ENCODE assay signal across 26 cellular contexts in genomic region chr12:121981456-121981855, GRCh38.
"Had no signal": no experiment of that assay in that cellular context is flagged by ENCODE, and none has a peak within 500 bp of the region (broad histone marks: within the 10 kb centered on the region; RNA-seq: fewer than 3 reads in every experiment).

No MANE protein-coding gene starts in this region.

- DNase-seq: activated CD4-positive, alpha-beta memory T cell treated with anti-CD3 and anti-CD28 coated beads for 36 hours; activated CD4-positive, alpha-beta T cell treated with anti-CD3 and anti-CD28 coated beads, Interleukin-2, amount 10 ng/mL, durations not matched to agents 7 days and 5 days; activated CD4-positive, CD25-positive, alpha-beta regulatory T cell; activated CD8-positive, alpha-beta memory T cell treated with anti-CD3 and anti-CD28 coated beads for 24 hours; activated gamma-delta T cell; activated naive CD4-positive, alpha-beta T cell treated with anti-CD3 and anti-CD28 coated beads for 36 hours; activated T-cell treated with anti-CD3 and anti-CD28 coated beads, Interleukin-2, amount 50 U/mL, for 48 hours; amygdala; Kasumi-1; NCI-H1048; NCI-H1417; NCI-H1694; NCI-H2029; NCI-H510A treated with DMSO at 0.1 percent for 48 hours; NCI-H69; NK-92 treated with Interleukin-12 subunit alpha and Interleukin-12 subunit beta, amount 100 ng/mL, for 24 hours; PC-9; SHP77 treated with DMSO at 0.1 percent for 48 hours; T-helper 2 cell; T1000 had no signal

- H3K9me3 Mint-ChIP-seq: activated CD4-positive, alpha-beta memory T cell treated with anti-CD3 and anti-CD28 coated beads for 36 hours; activated CD4-positive, alpha-beta T cell treated with anti-CD3 and anti-CD28 coated beads, Interleukin-2, amount 10 ng/mL, durations not matched to agents 7 days and 5 days; activated naive CD4-positive, alpha-beta T cell treated with anti-CD3 and anti-CD28 coated beads for 36 hours; activated T-helper 17 cell treated with anti-CD3 and anti-CD28 coated beads, Interleukin-2, amount 50 U/mL, for 72 hours; brain; central memory CD8-positive, alpha-beta T cell had no signal

- FAIRE-seq: astrocyte, TTC549 had no signal

- H2AFZ ChIP-seq: PC-9 had no signal

- H3K27ac ChIP-seq: PC-9 had no signal

- H3K4me3 Mint-ChIP-seq: activated CD4-positive, alpha-beta memory T cell treated with anti-CD3 and anti-CD28 coated beads for 36 hours; activated CD4-positive, alpha-beta T cell treated with anti-CD3 and anti-CD28 coated beads, Interleukin-2, amount 10 ng/mL, durations not matched to agents 7 days and 5 days; activated naive CD4-positive, alpha-beta T cell treated with anti-CD3 and anti-CD28 coated beads for 36 hours; activated naive CD8-positive, alpha-beta T cell; activated T-helper 17 cell treated with anti-CD3 and anti-CD28 coated beads, Interleukin-2, amount 50 U/mL, for 72 hours; brain; central memory CD8-positive, alpha-beta T cell had no signal

- H3K4me1 Mint-ChIP-seq: activated T-helper 17 cell treated with anti-CD3 and anti-CD28 coated beads, Interleukin-2, amount 50 U/mL, for 72 hours; central memory CD8-positive, alpha-beta T cell had no signal

- H3K4me3 ChIP-seq: PC-9 had no signal

- H3K36me3 Mint-ChIP-seq: activated CD4-positive, alpha-beta memory T cell treated with anti-CD3 and anti-CD28 coated beads for 36 hours; activated naive CD8-positive, alpha-beta T cell; brain had no signal

- H3K27ac Mint-ChIP-seq: activated CD4-positive, alpha-beta memory T cell treated with anti-CD3 and anti-CD28 coated beads for 36 hours; activated CD4-positive, alpha-beta T cell treated with anti-CD3 and anti-CD28 coated beads, Interleukin-2, amount 10 ng/mL, durations not matched to agents 7 days and 5 days; activated naive CD4-positive, alpha-beta T cell treated with anti-CD3 and anti-CD28 coated beads for 36 hours; activated naive CD8-positive, alpha-beta T cell; activated T-helper 17 cell treated with anti-CD3 and anti-CD28 coated beads, Interleukin-2, amount 50 U/mL, for 72 hours; brain had no signal

- H3K27me3 Mint-ChIP-seq: activated CD4-positive, alpha-beta memory T cell treated with anti-CD3 and anti-CD28 coated beads for 36 hours; activated CD4-positive, alpha-beta T cell treated with anti-CD3 and anti-CD28 coated beads, Interleukin-2, amount 10 ng/mL, durations not matched to agents 7 days and 5 days; activated naive CD8-positive, alpha-beta T cell; activated T-helper 17 cell treated with anti-CD3 and anti-CD28 coated beads, Interleukin-2, amount 50 U/mL, for 72 hours; brain; central memory CD8-positive, alpha-beta T cell had no signal

- H3K4me2 ChIP-seq: PC-9 had no signal

- ATAC-seq: activated T-helper 17 cell treated with anti-CD3 and anti-CD28 coated beads, Interleukin-2, amount 50 U/mL, for 72 hours had no signal
